20 cellular contexts compared by ENCODE assay signal in the genomic region with DNA sequence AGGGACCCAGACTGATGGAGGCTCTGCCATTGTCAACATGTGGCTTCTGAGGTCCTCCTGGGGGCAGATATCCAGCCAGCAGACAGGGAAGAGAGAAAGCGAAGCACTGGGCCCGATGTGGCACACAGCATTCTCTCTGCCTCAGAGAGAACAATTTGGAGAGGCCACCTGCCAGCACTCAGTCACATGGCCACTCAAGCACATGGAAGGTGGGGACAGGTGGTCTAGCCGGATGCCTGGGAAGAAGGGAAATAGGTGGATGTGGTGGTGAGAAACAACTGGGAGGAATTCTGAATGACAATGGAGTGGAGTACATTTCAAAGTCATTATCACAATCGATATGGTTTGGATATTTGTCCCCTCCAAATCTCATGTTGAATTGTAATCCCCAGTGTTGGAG.
"Had no signal": no experiment of that assay in that cellular context is flagged by ENCODE, and none has a peak within 500 bp of the region (broad histone marks: within the 10 kb centered on the region; RNA-seq: fewer than 3 reads in every experiment).

No MANE protein-coding gene starts in this region.

- H3K4me1 Mint-ChIP-seq: T-cell had no signal

- H3K4me3 Mint-ChIP-seq: T-cell; T-helper 1 cell treated with Interleukin-12 subunit alpha and Interleukin-12 subunit beta and Interleukin-4 antibody, amounts not matched to agents 30 μg/mL and 1 μg/mL, for 36 hours had no signal

- H3K9me3 ChIP-seq: SK-N-SH had no signal

- H3K27ac ChIP-seq: RWPE1 had no signal

- H3K9me3 Mint-ChIP-seq: T-cell; T-helper 1 cell treated with Interleukin-12 subunit alpha and Interleukin-12 subunit beta and Interleukin-4 antibody, amounts not matched to agents 30 μg/mL and 1 μg/mL, for 36 hours had no signal

- H3K36me3 Mint-ChIP-seq: T-cell had no signal

- H3K27ac Mint-ChIP-seq: T-cell; T-helper 1 cell treated with Interleukin-12 subunit alpha and Interleukin-12 subunit beta and Interleukin-4 antibody, amounts not matched to agents 30 μg/mL and 1 μg/mL, for 36 hours had no signal

- H3K4me2 ChIP-seq: SK-N-SH had no signal

- DNase-seq: KBM-7; MV-4-11; NCI-H1048; NCI-H1436; NCI-H1694 treated with DMSO at 0.1 percent for 48 hours; NCI-H1930; NCI-H2081; NCI-H226; NCI-H446; NCI-H510A; NCI-H524 treated with DMSO at 0.1 percent for 48 hours; NCI-H69; NK-92 treated with Interleukin-12 subunit alpha and Interleukin-12 subunit beta, amount 100 ng/mL, for 24 hours; PC-3; SHP77; SK-N-SH; SW 1271; T-cell had no signal

- H3K9ac ChIP-seq: SK-N-SH had no signal
